15 cellular contexts compared by ENCODE assay signal in genomic region chr4:19262467-19262866, GRCh38.
DNase-seq lines count a peak whose midpoint lies in the region; ATAC-seq and TF ChIP-seq lines count a peak whose summit lies in the region.
"Had no signal": no experiment of that assay in that cellular context is flagged by ENCODE, and none has a peak within 500 bp of the region (broad histone marks: within the 10 kb centered on the region; RNA-seq: fewer than 3 reads in every experiment).

No MANE protein-coding gene starts in this region.

- CTCF ChIA-PET in PC-3 (lab: Charles Lee): no interaction called here
- CTCF ChIA-PET in naive thymus-derived CD4-positive, alpha-beta T cell (lab: Charles Lee): no interaction called here

- no peaks in the 10 kb centered on the region for H3K4me1 Mint-ChIP-seq in naive thymus-derived CD4-positive, alpha-beta T cell

- intact Hi-C loops in PC-3 (cut with micrococcal nuclease): no loop called here
- intact Hi-C loops in naive thymus-derived CD4-positive, alpha-beta T cell (cut with micrococcal nuclease): no loop called here

- POLR2A ChIA-PET in PC-3 (lab: Charles Lee; ENCODE audit: unreplicated experiment): no interaction called here
- POLR2A ChIA-PET in naive thymus-derived CD4-positive, alpha-beta T cell (lab: Charles Lee): no interaction called here

- H3K4me3 ChIP-seq in PC-3 (ENCODE audit: low read length) (no peak overlapping the region), cardiac fibroblast (replicated peaks in 1 of 2; ENCODE audit: low read depth in 2 of 2, low read length in 2 of 2) (peak overlapping the region in 1 of 2 donors; percentile 1), foreskin fibroblast (ENCODE audit: low read depth in 1 of 2, low read length in 2 of 2) (no peak overlapping the region), thoracic aorta (peak overlapping the region; percentile 48)
- H3K4me3 ChIP-seq in naive thymus-derived CD4-positive, alpha-beta T cell (ENCODE audit: low read length): no peak overlapping the region
- H3K4me3 ChIP-seq: MG63, SJCRH30 had no signal

- 0 out of 2 replicates have a peak overlapping the region, but pooled peaks have one; percentile 7 for H3K4me2 ChIP-seq in PC-3 (ENCODE audit: low read length)

- H3F3A ChIP-seq in PC-3 (ENCODE audit: low read length, unreplicated experiment): no peaks in the 10 kb centered on the region

- H3K36me3 Mint-ChIP-seq in naive thymus-derived CD4-positive, alpha-beta T cell: no peaks in the 10 kb centered on the region
- H3K36me3 Mint-ChIP-seq: CD8-positive, alpha-beta T cell had no signal

- no peak for TF ChIP-seq CTCF in PC-3 (conservative IDR thresholded peaks at IDR 0.05; ENCODE audit: low read depth, low read length)
- TF ChIP-seq CTCF in cardiac fibroblast (IDR thresholded peaks at IDR 0.05; ENCODE audit: low read depth, low read length): no peak
- TF ChIP-seq CTCF in foreskin fibroblast (IDR thresholded peaks at IDR 0.05; ENCODE audit: low read depth, low read length): no peak
- TF ChIP-seq CTCF in thoracic aorta (IDR thresholded peaks at IDR 0.05): no peak

- ATAC-seq in PC-3: no peak
- no peak for ATAC-seq in thoracic aorta (ENCODE audit: insufficient number of reproducible peaks, low FRiP score, low read depth)
- no peak for ATAC-seq in naive thymus-derived CD4-positive, alpha-beta T cell
- ATAC-seq: CD8-positive, alpha-beta T cell; HepG2 had no signal

- H3K27me3 ChIP-seq in PC-3 (ENCODE audit: low read length) (no peaks in the 10 kb centered on the region), thoracic aorta (replicated peaks; ENCODE audit: insufficient read depth) (no peaks in the 10 kb centered on the region)
- H3K27me3 ChIP-seq in naive thymus-derived CD4-positive, alpha-beta T cell (ENCODE audit: control insufficient read depth in 2 of 2, insufficient read depth in 2 of 2, low read length in 2 of 2): no peaks in the 10 kb centered on the region
- H3K27me3 ChIP-seq: MG63, SJCRH30 had no signal

- no peaks in the 10 kb centered on the region for H3K9me2 ChIP-seq in PC-3 (replicated peaks; ENCODE audit: low read length)

- H3K27ac ChIP-seq in PC-3 (ENCODE audit: low read length) (no peak overlapping the region), thoracic aorta (no peak overlapping the region)
- no peak overlapping the region for H3K27ac ChIP-seq in naive thymus-derived CD4-positive, alpha-beta T cell (ENCODE audit: low read depth, low read length)
- H3K27ac ChIP-seq: SJCRH30 had no signal

- BruUV-seq in PC-3 (replicated peaks; lab: Mats Ljungman, UMichigan): no TSS peak

- H3K4me1 ChIP-seq in PC-3 (ENCODE audit: insufficient read depth, low read length): no peaks in the 10 kb centered on the region
- H3K4me1 ChIP-seq in thoracic aorta (ENCODE audit: control insufficient read depth in 1 of 2, low read depth in 2 of 2): no peaks in the 10 kb centered on the region
- no peaks in the 10 kb centered on the region for H3K4me1 ChIP-seq in naive thymus-derived CD4-positive, alpha-beta T cell (ENCODE audit: control insufficient read depth in 2 of 2, insufficient read depth in 2 of 2, low read length in 2 of 2)
- H3K4me1 ChIP-seq: SJCRH30 had no signal

- no peak overlapping the region for H3K4me3 Mint-ChIP-seq in naive thymus-derived CD4-positive, alpha-beta T cell
- H3K4me3 Mint-ChIP-seq: CD8-positive, alpha-beta T cell had no signal

- no peak overlapping the region for H2AFZ ChIP-seq in PC-3 (ENCODE audit: low read length)

- H3K9me3 ChIP-seq in PC-3 (ENCODE audit: low read length): no peaks in the 10 kb centered on the region
- no peaks in the 10 kb centered on the region for H3K9me3 ChIP-seq in thoracic aorta
- H3K9me3 ChIP-seq in naive thymus-derived CD4-positive, alpha-beta T cell (ENCODE audit: control insufficient read depth in 2 of 3, low read length in 3 of 3): no peaks in the 10 kb centered on the region
- H3K9me3 ChIP-seq: MG63, SJCRH30 had no signal

- no peaks in the 10 kb centered on the region for H3K79me2 ChIP-seq in PC-3 (ENCODE audit: low read length)

- H3K9ac ChIP-seq in PC-3 (ENCODE audit: low read length): no peak overlapping the region

- H3K9me3 Mint-ChIP-seq in naive thymus-derived CD4-positive, alpha-beta T cell: peaks cover 2 to 26% (median 9%) of the 10 kb centered on the region in 11 donors

- no peaks in the 10 kb centered on the region for H4K20me1 ChIP-seq in PC-3 (ENCODE audit: low read length)

- H3K36me3 ChIP-seq in PC-3 (ENCODE audit: low read depth, low read length) (no peaks in the 10 kb centered on the region), thoracic aorta (no peaks in the 10 kb centered on the region)
- H3K36me3 ChIP-seq in naive thymus-derived CD4-positive, alpha-beta T cell (ENCODE audit: control insufficient read depth in 2 of 3, insufficient read depth in 3 of 3, low read length in 3 of 3): no peaks in the 10 kb centered on the region
- H3K36me3 ChIP-seq: MG63, SJCRH30 had no signal

- no peak overlapping the region for H3K27ac Mint-ChIP-seq in naive thymus-derived CD4-positive, alpha-beta T cell
- H3K27ac Mint-ChIP-seq: CD8-positive, alpha-beta T cell had no signal

- peaks cover 0 to 3% (median 0%) of the 10 kb centered on the region in 5 donors for H3K27me3 Mint-ChIP-seq in naive thymus-derived CD4-positive, alpha-beta T cell

- DNase-seq in PC-3: no peak
- DNase-seq in cardiac fibroblast (ENCODE audit: low read depth in 2 of 2): peak; percentile 34 to 47
- DNase-seq in foreskin fibroblast: peak; percentile 2 to 24
- DNase-seq in thoracic aorta (ENCODE audit: low spot score): no peak
- no peak for DNase-seq in naive thymus-derived CD4-positive, alpha-beta T cell
- no peak for DNase-seq in NOMO-1 treated with dmso at 0.1 percent for 144 hours (lab: John Stamatoyannopoulos, UW; ENCODE audit: unreplicated experiment)
- no peak for DNase-seq in D341Med (ENCODE audit: low spot score)
- DNase-seq: CD8-positive, alpha-beta T cell; MG63; NCI-H1105; NCI-H187; NCI-H446 treated with DMSO at 0.1 percent for 48 hours; NCI-H774; SJCRH30 had no signal

Comparison
In these comparisons a context has a peak if more than half of its experiments do, and no peak if none do; other contexts are left out.
1. DNase-seq: peak in cardiac fibroblast (2 of 2) and foreskin fibroblast (2 of 2); none in PC-3 (single experiment), thoracic aorta (single experiment), naive thymus-derived CD4-positive, alpha-beta T cell (0 of 9), NOMO-1 treated with dmso at 0.1 percent for 144 hours (single experiment) and D341Med (single experiment).